In the genomic region with DNA sequence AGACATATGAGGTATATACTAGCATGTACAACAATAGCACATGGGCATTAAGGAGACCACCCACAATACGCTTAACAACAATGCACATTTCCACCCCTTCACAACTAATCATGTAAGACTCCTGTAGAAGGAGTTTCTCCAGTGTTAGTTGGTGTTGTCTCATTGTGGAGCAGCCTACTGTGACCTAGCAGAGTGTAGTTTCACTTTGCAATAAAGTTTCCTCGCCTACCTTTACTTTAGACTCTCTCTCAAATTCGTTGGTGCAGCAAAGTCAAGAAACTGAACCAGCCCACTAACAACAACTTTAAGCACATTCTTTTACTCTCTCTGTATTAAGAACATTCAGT, we compare ENCODE assay signal across 1 cellular context.
TF ChIP-seq lines count a peak whose summit lies in the region.

No MANE protein-coding gene starts in this region.

TF ChIP-seq in GM12878, 131 proteins besides CTCF, POLR2A, EP300 and RAD21 (continued from another document):
- TF ChIP-seq, protein P1, sequence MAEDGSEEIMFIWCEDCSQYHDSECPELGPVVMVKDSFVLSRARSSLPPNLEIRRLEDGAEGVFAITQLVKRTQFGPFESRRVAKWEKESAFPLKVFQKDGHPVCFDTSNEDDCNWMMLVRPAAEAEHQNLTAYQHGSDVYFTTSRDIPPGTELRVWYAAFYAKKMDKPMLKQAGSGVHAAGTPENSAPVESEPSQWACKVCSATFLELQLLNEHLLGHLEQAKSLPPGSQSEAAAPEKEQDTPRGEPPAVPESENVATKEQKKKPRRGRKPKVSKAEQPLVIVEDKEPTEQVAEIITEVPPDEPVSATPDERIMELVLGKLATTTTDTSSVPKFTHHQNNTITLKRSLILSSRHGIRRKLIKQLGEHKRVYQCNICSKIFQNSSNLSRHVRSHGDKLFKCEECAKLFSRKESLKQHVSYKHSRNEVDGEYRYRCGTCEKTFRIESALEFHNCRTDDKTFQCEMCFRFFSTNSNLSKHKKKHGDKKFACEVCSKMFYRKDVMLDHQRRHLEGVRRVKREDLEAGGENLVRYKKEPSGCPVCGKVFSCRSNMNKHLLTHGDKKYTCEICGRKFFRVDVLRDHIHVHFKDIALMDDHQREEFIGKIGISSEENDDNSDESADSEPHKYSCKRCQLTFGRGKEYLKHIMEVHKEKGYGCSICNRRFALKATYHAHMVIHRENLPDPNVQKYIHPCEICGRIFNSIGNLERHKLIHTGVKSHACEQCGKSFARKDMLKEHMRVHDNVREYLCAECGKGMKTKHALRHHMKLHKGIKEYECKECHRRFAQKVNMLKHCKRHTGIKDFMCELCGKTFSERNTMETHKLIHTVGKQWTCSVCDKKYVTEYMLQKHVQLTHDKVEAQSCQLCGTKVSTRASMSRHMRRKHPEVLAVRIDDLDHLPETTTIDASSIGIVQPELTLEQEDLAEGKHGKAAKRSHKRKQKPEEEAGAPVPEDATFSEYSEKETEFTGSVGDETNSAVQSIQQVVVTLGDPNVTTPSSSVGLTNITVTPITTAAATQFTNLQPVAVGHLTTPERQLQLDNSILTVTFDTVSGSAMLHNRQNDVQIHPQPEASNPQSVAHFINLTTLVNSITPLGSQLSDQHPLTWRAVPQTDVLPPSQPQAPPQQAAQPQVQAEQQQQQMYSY (CRISPR knock-in tag; IDR thresholded peaks at IDR 0.05): no peak
- no peak for TF ChIP-seq CREB1 (IDR thresholded peaks at IDR 0.05; ENCODE audit: low read depth)
- no peak for TF ChIP-seq ZBED1 (IDR thresholded peaks at IDR 0.05; ENCODE audit: borderline replicate concordance)
- TF ChIP-seq SMAD5 (IDR thresholded peaks at IDR 0.05; ENCODE audit: low read depth): no peak
- no peak for TF ChIP-seq FOS (IDR thresholded peaks at IDR 0.05; ENCODE audit: borderline replicate concordance, extremely low read depth, insufficient read length)
- no peak for TF ChIP-seq GABPA (IDR thresholded peaks at IDR 0.05; ENCODE audit: low read depth)
- TF ChIP-seq MTA2 (IDR thresholded peaks at IDR 0.05; ENCODE audit: low read depth): peak; percentile 38; the same call in 1 of the 2 replicates
- TF ChIP-seq ZNF217 (IDR thresholded peaks at IDR 0.05): 0 out of 2 replicates have a peak, but pooled peaks have one; percentile 12
- no peak for TF ChIP-seq CEBPZ (IDR thresholded peaks at IDR 0.05; ENCODE audit: low read depth, low read length)
- peak; percentile 13; the same call in 1 of the 2 replicates for TF ChIP-seq IKZF1 (conservative IDR thresholded peaks at IDR 0.05)
- no peak for TF ChIP-seq MEF2B (IDR thresholded peaks at IDR 0.05; ENCODE audit: partially characterized antibody, poor library complexity, severe bottlenecking)
- no peak for TF ChIP-seq SUZ12 (IDR thresholded peaks at IDR 0.05; ENCODE audit: unreplicated experiment)
- no peak for TF ChIP-seq MAX (IDR thresholded peaks at IDR 0.05; ENCODE audit: low read depth, low read length)
- no peak for TF ChIP-seq KAT2A (conservative IDR thresholded peaks at IDR 0.05; ENCODE audit: control insufficient read depth, low read depth, low read length)
- no peak for TF ChIP-seq ASH2L (IDR thresholded peaks at IDR 0.05; ENCODE audit: borderline replicate concordance, low read depth)
- no peak for TF ChIP-seq MXI1 (IDR thresholded peaks at IDR 0.05; ENCODE audit: low read depth, low read length)
- TF ChIP-seq JUND (IDR thresholded peaks at IDR 0.05; ENCODE audit: low read depth, low read length): no peak
- TF ChIP-seq SPI1 (IDR thresholded peaks at IDR 0.05; ENCODE audit: borderline replicate concordance, insufficient read depth, low read depth, low read length): no peak
- TF ChIP-seq FOXM1 (IDR thresholded peaks at IDR 0.05; ENCODE audit: low read depth, low read length): no peak
- TF ChIP-seq, protein P2, sequence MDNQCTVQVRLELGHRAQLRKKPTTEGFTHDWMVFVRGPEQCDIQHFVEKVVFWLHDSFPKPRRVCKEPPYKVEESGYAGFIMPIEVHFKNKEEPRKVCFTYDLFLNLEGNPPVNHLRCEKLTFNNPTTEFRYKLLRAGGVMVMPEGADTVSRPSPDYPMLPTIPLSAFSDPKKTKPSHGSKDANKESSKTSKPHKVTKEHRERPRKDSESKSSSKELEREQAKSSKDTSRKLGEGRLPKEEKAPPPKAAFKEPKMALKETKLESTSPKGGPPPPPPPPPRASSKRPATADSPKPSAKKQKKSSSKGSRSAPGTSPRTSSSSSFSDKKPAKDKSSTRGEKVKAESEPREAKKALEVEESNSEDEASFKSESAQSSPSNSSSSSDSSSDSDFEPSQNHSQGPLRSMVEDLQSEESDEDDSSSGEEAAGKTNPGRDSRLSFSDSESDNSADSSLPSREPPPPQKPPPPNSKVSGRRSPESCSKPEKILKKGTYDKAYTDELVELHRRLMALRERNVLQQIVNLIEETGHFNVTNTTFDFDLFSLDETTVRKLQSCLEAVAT (IDR thresholded peaks at IDR 0.05): peak; percentile 9; the same call in 1 of the 2 replicates
- no peak for TF ChIP-seq TCF3 (IDR thresholded peaks at IDR 0.05; ENCODE audit: borderline replicate concordance, insufficient read depth, low read depth, low read length)
- TF ChIP-seq ZBTB4 (CRISPR knock-in tag; IDR thresholded peaks at IDR 0.05): no peak
